1 cellular context compared by ENCODE assay signal in genomic region chr18:26526966-26527234, GRCh38.
TF ChIP-seq lines count a peak whose summit lies in the region.

No MANE protein-coding gene starts in this region.

TF ChIP-seq in WTC11, 78 proteins besides CTCF, POLR2A, EP300 and RAD21 (continued from another document):
- TF ChIP-seq, protein P1, sequence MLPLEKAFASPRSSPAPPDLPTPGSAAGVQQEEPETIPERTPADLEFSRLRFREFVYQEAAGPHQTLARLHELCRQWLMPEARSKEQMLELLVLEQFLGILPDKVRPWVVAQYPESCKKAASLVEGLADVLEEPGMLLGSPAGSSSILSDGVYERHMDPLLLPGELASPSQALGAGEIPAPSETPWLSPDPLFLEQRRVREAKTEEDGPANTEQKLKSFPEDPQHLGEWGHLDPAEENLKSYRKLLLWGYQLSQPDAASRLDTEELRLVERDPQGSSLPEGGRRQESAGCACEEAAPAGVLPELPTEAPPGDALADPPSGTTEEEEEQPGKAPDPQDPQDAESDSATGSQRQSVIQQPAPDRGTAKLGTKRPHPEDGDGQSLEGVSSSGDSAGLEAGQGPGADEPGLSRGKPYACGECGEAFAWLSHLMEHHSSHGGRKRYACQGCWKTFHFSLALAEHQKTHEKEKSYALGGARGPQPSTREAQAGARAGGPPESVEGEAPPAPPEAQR (CRISPR knock-in tag; IDR thresholded peaks at IDR 0.05): no peak
- no peak for TF ChIP-seq MXD4 (CRISPR knock-in tag; IDR thresholded peaks at IDR 0.05; ENCODE audit: borderline replicate concordance)
- no peak for TF ChIP-seq SMAD4 (CRISPR knock-in tag; IDR thresholded peaks at IDR 0.05)
- no peak for TF ChIP-seq PRRX2 (CRISPR knock-in tag; IDR thresholded peaks at IDR 0.05)
- TF ChIP-seq IRF1 (CRISPR knock-in tag; IDR thresholded peaks at IDR 0.05): no peak
- no peak for TF ChIP-seq ZNF423 (CRISPR knock-in tag; IDR thresholded peaks at IDR 0.05)
- TF ChIP-seq PRDM15 (CRISPR knock-in tag; IDR thresholded peaks at IDR 0.05): no peak
